Comparison of ENCODE assay signal across 9 cellular contexts in the genomic region with DNA sequence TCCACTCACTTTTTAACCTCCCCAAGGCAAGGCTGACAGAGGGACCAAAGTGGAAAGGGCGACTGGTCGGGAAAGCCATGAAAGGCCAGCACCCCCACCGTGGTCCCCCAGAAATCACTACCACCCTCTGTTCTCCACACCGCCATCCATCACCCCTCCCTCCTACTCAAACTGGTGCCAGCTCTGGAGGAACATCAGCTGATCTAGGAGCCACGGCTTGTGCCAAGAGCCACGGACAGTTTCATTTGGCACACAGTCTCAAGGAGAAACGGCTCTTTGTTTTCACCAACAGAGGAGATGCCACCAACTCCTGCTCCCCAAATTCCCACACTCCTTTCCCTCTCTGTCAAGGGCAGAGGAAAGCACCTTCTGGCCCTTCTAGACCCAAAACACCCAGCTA. TPM values are rescaled to one million over a fixed set of nuclear protein-coding genes. Genes with fewer than 3 reads are reported as not detected.
DNase-seq lines count a peak whose midpoint lies in the region; ATAC-seq and TF ChIP-seq lines count a peak whose summit lies in the region.
"Had no signal": no experiment of that assay in that cellular context is flagged by ENCODE, and none has a peak within 500 bp of the region (broad histone marks: within the 10 kb centered on the region; RNA-seq: fewer than 3 reads in every experiment).

No MANE protein-coding gene starts in this region.

- intact Hi-C loops in A673 (cut with micrococcal nuclease; ENCODE audit: unreplicated experiment): no loop called here
- intact Hi-C loops in esophagus muscularis mucosa (cut with DNase I): no loop called here

- no peak for TF ChIP-seq EP300 in esophagus muscularis mucosa (IDR thresholded peaks at IDR 0.05)

- H3K27ac Mint-ChIP-seq in T-cell (peak overlapping the region; percentile 7 to 54), nephron progenitor cell (peak overlapping the region; percentile 94)

- no peak for DNase-seq in A673 (ENCODE audit: low spot score)
- DNase-seq in T-cell: no peak
- peak; percentile 86 for DNase-seq in esophagus muscularis mucosa (ENCODE audit: extremely low spot score)
- no peak for DNase-seq in nephron progenitor cell
- no peak for DNase-seq in SIG-M5 treated with dmso at 0.1 percent for 504 hours (lab: John Stamatoyannopoulos, UW; ENCODE audit: unreplicated experiment)
- DNase-seq in activated gamma-delta T cell treated with Interleukin-2 at 50 U/mL for 16 hours: no peak
- DNase-seq in NCI-H345 treated with DMSO at 0.1 percent for 48 hours (lab: John Stamatoyannopoulos, UW; ENCODE audit: unreplicated experiment): no peak
- DNase-seq: NCI-H1930 had no signal

- H3K27me3 ChIP-seq in A673 (replicated peaks; ENCODE audit: insufficient read depth, low read depth, low read length, poor library complexity) (no peaks in the 10 kb centered on the region), esophagus muscularis mucosa (no peaks in the 10 kb centered on the region)

- H3K4me1 Mint-ChIP-seq in T-cell (peaks cover 6 to 25% (median 17%) of the 10 kb centered on the region in 3 donors), nephron progenitor cell (peaks cover 5% of the 10 kb centered on the region)

- no TSS peak for BruUV-seq in A673 (replicated peaks; lab: Mats Ljungman, UMichigan)

- H3K9me3 Mint-ChIP-seq in T-cell: no peaks in the 10 kb centered on the region
- no peaks in the 10 kb centered on the region for H3K9me3 Mint-ChIP-seq in nephron progenitor cell

- no peak for TF ChIP-seq POLR2A in esophagus muscularis mucosa (IDR thresholded peaks at IDR 0.05; ENCODE audit: low read depth)

- peak overlapping the region; percentile 76 for H3K27ac ChIP-seq in A673 (ENCODE audit: low read depth, low read length, poor library complexity, severe bottlenecking)
- peak overlapping the region; percentile 61 to 82 (median 74) for H3K27ac ChIP-seq in esophagus muscularis mucosa (replicated peaks in 1 of 4)

- H3K4me3 Mint-ChIP-seq in T-cell: no peak overlapping the region
- no peak overlapping the region for H3K4me3 Mint-ChIP-seq in nephron progenitor cell

- H3K27me3 Mint-ChIP-seq in T-cell: no peaks in the 10 kb centered on the region
- no peaks in the 10 kb centered on the region for H3K27me3 Mint-ChIP-seq in nephron progenitor cell (ENCODE audit: low read depth, poor library complexity)

- H3K4me3 ChIP-seq in A673 (ENCODE audit: low read depth, low read length, poor library complexity, severe bottlenecking) (no peak overlapping the region), esophagus muscularis mucosa (no peak overlapping the region)

- POLR2A ChIA-PET in A673 (lab: Charles Lee; ENCODE audit: low non-redundant PET): no interaction called here
- POLR2A ChIA-PET in T-cell (lab: Charles Lee): interaction anchor here in 1 of 2 donors (0.6 to 1.9 kb wide), 3 partner anchors 25 to 27 kb away, joined by 3 to 7 read pairs (median 3); a partner anchor contains a TSS

- CTCF ChIA-PET in A673 (lab: Charles Lee) (no interaction called here), T-cell (lab: Charles Lee) (interaction anchor here in 1 of 2 donors (0.6 to 1.0 kb wide), 2 partner anchors 314 to 1800 kb away, joined by 3 read pairs; no protein-coding TSS in a partner anchor)

- H3K4me1 ChIP-seq in A673 (ENCODE audit: insufficient read depth, low read length, poor library complexity, severe bottlenecking) (peaks cover 36% of the 10 kb centered on the region), esophagus muscularis mucosa (peaks cover 26 to 33% (median 32%) of the 10 kb centered on the region in 4 donors)

- WGBS in esophagus muscularis mucosa: 71% methylated on average over 7 of the region's 7 CpGs

- H3K36me3 ChIP-seq in A673 (ENCODE audit: insufficient read depth, low read length, poor library complexity, severe bottlenecking): peaks cover 12% of the 10 kb centered on the region
- H3K36me3 ChIP-seq in esophagus muscularis mucosa: peaks cover 5 to 39% (median 20%) of the 10 kb centered on the region in 4 donors

- H3K9me3 ChIP-seq in A673 (ENCODE audit: low read depth, low read length, poor library complexity, severe bottlenecking) (no peaks in the 10 kb centered on the region), esophagus muscularis mucosa (no peaks in the 10 kb centered on the region)

- H3K36me3 Mint-ChIP-seq in T-cell: peaks cover 73% of the 10 kb centered on the region
- peaks cover 88% of the 10 kb centered on the region for H3K36me3 Mint-ChIP-seq in nephron progenitor cell (ENCODE audit: low read depth)

- TF ChIP-seq CTCF in A673 (conservative IDR thresholded peaks at IDR 0.05; ENCODE audit: low read depth, low read length) (no peak), esophagus muscularis mucosa (IDR thresholded peaks at IDR 0.05) (no peak), nephron progenitor cell (IDR thresholded peaks at IDR 0.05) (no peak)

- no peak for ATAC-seq in T-cell (replicated peaks in 1 of 4)
- no peak for ATAC-seq in GM21737 (IDR thresholded peaks at IDR 0.05; ENCODE audit: unreplicated experiment)

RNA-seq across cellular contexts. Expression of a gene that starts 26.0 kb away (rescaled TPM):
- total RNA-seq in A673 (2021): 32.1 and 34.2 TPM in 2 replicates
- total RNA-seq in T-cell: 10 to 100 TPM; 12.7 to 16.2 (median 14.6) TPM
- 10 to 100 TPM in 1 of 4 donors, 1 to 10 TPM in 3; 5.5 to 12.5 (median 8.4) TPM for total RNA-seq in esophagus muscularis mucosa
